Comparison of ENCODE assay signal across 13 cellular contexts in genomic region chr4:56261027-56261426, GRCh38.
DNase-seq lines count a peak whose midpoint lies in the region; ATAC-seq lines count a peak whose summit lies in the region.
"Had no signal": no experiment of that assay in that cellular context is flagged by ENCODE, and none has a peak within 500 bp of the region (broad histone marks: within the 10 kb centered on the region; RNA-seq: fewer than 3 reads in every experiment).

No MANE protein-coding gene starts in this region.

- CTCF ChIA-PET in activated naive CD4-positive, alpha-beta T cell treated with anti-CD3 and anti-CD28 coated beads for 36 hours (lab: Charles Lee) = no interaction called here

- no peak overlapping the region for H3K4me3 Mint-ChIP-seq in activated naive CD4-positive, alpha-beta T cell treated with anti-CD3 and anti-CD28 coated beads for 36 hours
- H3K4me3 Mint-ChIP-seq: activated naive CD4-positive, alpha-beta T cell treated with anti-CD3 and anti-CD28 coated beads, Interleukin-2, amount 50 U/mL, for 24 hours had no signal

- peaks cover 10% of the 10 kb centered on the region for H3K9me3 Mint-ChIP-seq in activated naive CD4-positive, alpha-beta T cell treated with anti-CD3 and anti-CD28 coated beads for 36 hours
- H3K9me3 Mint-ChIP-seq: activated naive CD4-positive, alpha-beta T cell treated with anti-CD3 and anti-CD28 coated beads, Interleukin-2, amount 50 U/mL, for 24 hours had no signal

- no peak overlapping the region for H3K27ac Mint-ChIP-seq in activated naive CD4-positive, alpha-beta T cell treated with anti-CD3 and anti-CD28 coated beads for 36 hours
- H3K27ac Mint-ChIP-seq: activated naive CD4-positive, alpha-beta T cell treated with anti-CD3 and anti-CD28 coated beads, Interleukin-2, amount 50 U/mL, for 24 hours had no signal

- ATAC-seq in GM18873 (IDR thresholded peaks at IDR 0.05; ENCODE audit: low FRiP score, unreplicated experiment) = peak; percentile 69
- peak; percentile 79 for ATAC-seq in HG03565 (IDR thresholded peaks at IDR 0.05; ENCODE audit: unreplicated experiment)
- ATAC-seq in GM18511 (IDR thresholded peaks at IDR 0.05; ENCODE audit: unreplicated experiment) = no peak

- peaks cover 6% of the 10 kb centered on the region for H3K36me3 Mint-ChIP-seq in activated naive CD4-positive, alpha-beta T cell treated with anti-CD3 and anti-CD28 coated beads for 36 hours (ENCODE audit: low read depth)

- peaks cover 9% of the 10 kb centered on the region for H3K27me3 Mint-ChIP-seq in activated naive CD4-positive, alpha-beta T cell treated with anti-CD3 and anti-CD28 coated beads for 36 hours (ENCODE audit: low read depth)

- intact Hi-C loops in activated naive CD4-positive, alpha-beta T cell treated with anti-CD3 and anti-CD28 coated beads for 36 hours (cut with micrococcal nuclease) = no loop called here
- intact Hi-C loops in cardiac septum (cut with DNase I) = no loop called here

- DNase-seq in activated naive CD4-positive, alpha-beta T cell treated with anti-CD3 and anti-CD28 coated beads for 36 hours = peak; percentile 56
- peak; percentile 17 to 59 (median 22) for DNase-seq in stimulated activated CD4-positive, alpha-beta T cell treated with anti-CD3 and anti-CD28 coated beads, TNF-alpha, amount 100 ng/mL, for 24 hours (ENCODE audit: low read depth in 3 of 3)
- no peak for DNase-seq in mesenteric fat pad (ENCODE audit: low spot score)
- no peak for DNase-seq in cardiac septum (ENCODE audit: low spot score)
- no peak for DNase-seq in NCI-H82 treated with DMSO at 0.1 percent for 48 hours (lab: John Stamatoyannopoulos, UW; ENCODE audit: unreplicated experiment)
- DNase-seq: Calu3, NCI-H1417 treated with DMSO at 0.1 percent for 48 hours, ovary, transverse colon had no signal

- H3K4me1 Mint-ChIP-seq in activated naive CD4-positive, alpha-beta T cell treated with anti-CD3 and anti-CD28 coated beads for 36 hours (ENCODE audit: low read depth) = peaks cover 20% of the 10 kb centered on the region

Comparison
In these comparisons a context has a peak if more than half of its experiments do, and no peak if none do; other contexts are left out.
1. DNase-seq: peak in activated naive CD4-positive, alpha-beta T cell treated with anti-CD3 and anti-CD28 coated beads for 36 hours (single experiment) and stimulated activated CD4-positive, alpha-beta T cell treated with anti-CD3 and anti-CD28 coated beads, TNF-alpha, amount 100 ng/mL, for 24 hours (3 of 3); none in mesenteric fat pad (single experiment), cardiac septum (single experiment) and NCI-H82 treated with DMSO at 0.1 percent for 48 hours (single experiment).